In the genomic region with DNA sequence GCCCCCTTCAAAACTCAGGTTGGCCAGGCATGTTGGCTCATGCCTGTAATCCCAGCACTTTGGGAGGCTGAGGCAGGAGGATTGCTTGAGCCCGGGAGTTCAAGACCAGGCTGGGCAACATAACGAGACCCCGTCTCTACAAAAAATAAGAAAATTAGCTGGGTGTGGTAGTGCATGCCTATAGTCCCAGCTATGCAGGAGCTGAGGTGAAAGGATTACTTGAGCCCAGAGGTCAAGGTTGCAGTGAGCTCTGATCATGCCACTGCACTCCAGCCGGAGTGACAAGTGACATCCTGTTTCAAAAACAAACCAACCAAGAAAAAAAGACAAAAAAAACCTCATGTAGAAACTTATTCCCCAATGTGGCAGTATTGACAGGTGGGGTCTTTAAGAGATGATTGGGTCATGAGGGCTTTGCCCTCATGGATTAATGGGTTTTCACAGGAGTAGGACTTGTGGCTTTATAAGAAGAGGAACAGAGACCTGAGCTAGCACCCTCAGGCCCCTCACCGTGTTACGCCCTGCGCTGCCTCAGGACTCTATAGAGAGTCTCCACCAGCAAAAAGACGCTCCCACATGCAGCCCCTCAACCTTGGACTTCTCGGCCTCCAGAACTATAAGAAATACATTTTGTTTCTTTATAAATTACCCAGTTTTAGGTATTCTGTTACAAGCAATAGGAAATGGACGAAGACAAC, we compare ENCODE assay signal across 2 cellular contexts.
TF ChIP-seq lines count a peak whose summit lies in the region.

No MANE protein-coding gene starts in this region.

TF ChIP-seq in A549, 52 proteins besides CTCF, POLR2A, EP300 and RAD21:
- TF ChIP-seq TP53 (CRISPR knock-in tag; IDR thresholded peaks at IDR 0.05) (no peak), MYC (IDR thresholded peaks at IDR 0.05; ENCODE audit: borderline replicate concordance, low read length) (no peak), HDAC2 (IDR thresholded peaks at IDR 0.05) (no peak), NR3C1 (IDR thresholded peaks at IDR 0.05) (no peak), KDM1A (IDR thresholded peaks at IDR 0.05; ENCODE audit: low read depth) (no peak), CBX8 (IDR thresholded peaks at IDR 0.05) (no peak), ZC3H11A (IDR thresholded peaks at IDR 0.05) (no peak), HOXA7 (CRISPR knock-in tag; IDR thresholded peaks at IDR 0.05) (no peak), FOSL2 (IDR thresholded peaks at IDR 0.05) (no peak), FOSL2 (CRISPR knock-in tag; IDR thresholded peaks at IDR 0.05) (no peak), HOXB13 (CRISPR knock-in tag; IDR thresholded peaks at IDR 0.05; ENCODE audit: low read depth) (no peak), EHMT2 (IDR thresholded peaks at IDR 0.05; ENCODE audit: low read depth) (no peak), PHF8 (IDR thresholded peaks at IDR 0.05; ENCODE audit: borderline replicate concordance, low read depth) (no peak), FOXS1 (CRISPR knock-in tag; IDR thresholded peaks at IDR 0.05) (no peak), RNF2 (IDR thresholded peaks at IDR 0.05; ENCODE audit: borderline replicate concordance, low read depth) (no peak), POLR2AphosphoS2 (conservative IDR thresholded peaks at IDR 0.05; ENCODE audit: low read length) (no peak)
- TF ChIP-seq, protein P1, sequence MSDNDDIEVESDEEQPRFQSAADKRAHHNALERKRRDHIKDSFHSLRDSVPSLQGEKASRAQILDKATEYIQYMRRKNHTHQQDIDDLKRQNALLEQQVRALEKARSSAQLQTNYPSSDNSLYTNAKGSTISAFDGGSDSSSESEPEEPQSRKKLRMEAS (IDR thresholded peaks at IDR 0.05) = no peak
- TF ChIP-seq, protein P2, sequence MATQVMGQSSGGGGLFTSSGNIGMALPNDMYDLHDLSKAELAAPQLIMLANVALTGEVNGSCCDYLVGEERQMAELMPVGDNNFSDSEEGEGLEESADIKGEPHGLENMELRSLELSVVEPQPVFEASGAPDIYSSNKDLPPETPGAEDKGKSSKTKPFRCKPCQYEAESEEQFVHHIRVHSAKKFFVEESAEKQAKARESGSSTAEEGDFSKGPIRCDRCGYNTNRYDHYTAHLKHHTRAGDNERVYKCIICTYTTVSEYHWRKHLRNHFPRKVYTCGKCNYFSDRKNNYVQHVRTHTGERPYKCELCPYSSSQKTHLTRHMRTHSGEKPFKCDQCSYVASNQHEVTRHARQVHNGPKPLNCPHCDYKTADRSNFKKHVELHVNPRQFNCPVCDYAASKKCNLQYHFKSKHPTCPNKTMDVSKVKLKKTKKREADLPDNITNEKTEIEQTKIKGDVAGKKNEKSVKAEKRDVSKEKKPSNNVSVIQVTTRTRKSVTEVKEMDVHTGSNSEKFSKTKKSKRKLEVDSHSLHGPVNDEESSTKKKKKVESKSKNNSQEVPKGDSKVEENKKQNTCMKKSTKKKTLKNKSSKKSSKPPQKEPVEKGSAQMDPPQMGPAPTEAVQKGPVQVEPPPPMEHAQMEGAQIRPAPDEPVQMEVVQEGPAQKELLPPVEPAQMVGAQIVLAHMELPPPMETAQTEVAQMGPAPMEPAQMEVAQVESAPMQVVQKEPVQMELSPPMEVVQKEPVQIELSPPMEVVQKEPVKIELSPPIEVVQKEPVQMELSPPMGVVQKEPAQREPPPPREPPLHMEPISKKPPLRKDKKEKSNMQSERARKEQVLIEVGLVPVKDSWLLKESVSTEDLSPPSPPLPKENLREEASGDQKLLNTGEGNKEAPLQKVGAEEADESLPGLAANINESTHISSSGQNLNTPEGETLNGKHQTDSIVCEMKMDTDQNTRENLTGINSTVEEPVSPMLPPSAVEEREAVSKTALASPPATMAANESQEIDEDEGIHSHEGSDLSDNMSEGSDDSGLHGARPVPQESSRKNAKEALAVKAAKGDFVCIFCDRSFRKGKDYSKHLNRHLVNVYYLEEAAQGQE (IDR thresholded peaks at IDR 0.05) = no peak

TF ChIP-seq in WTC11, 78 proteins besides CTCF, POLR2A, EP300 and RAD21:
- TF ChIP-seq CREM (CRISPR knock-in tag; IDR thresholded peaks at IDR 0.05) (no peak), HMGA2 (CRISPR knock-in tag; IDR thresholded peaks at IDR 0.05) (no peak), SP1 (CRISPR knock-in tag; conservative IDR thresholded peaks at IDR 0.05) (no peak), NFATC4 (CRISPR knock-in tag; IDR thresholded peaks at IDR 0.05) (no peak), GABPB1 (CRISPR knock-in tag; IDR thresholded peaks at IDR 0.05) (no peak), NFYB (CRISPR knock-in tag; conservative IDR thresholded peaks at IDR 0.05; ENCODE audit: low read depth) (no peak)
- TF ChIP-seq, protein P3, sequence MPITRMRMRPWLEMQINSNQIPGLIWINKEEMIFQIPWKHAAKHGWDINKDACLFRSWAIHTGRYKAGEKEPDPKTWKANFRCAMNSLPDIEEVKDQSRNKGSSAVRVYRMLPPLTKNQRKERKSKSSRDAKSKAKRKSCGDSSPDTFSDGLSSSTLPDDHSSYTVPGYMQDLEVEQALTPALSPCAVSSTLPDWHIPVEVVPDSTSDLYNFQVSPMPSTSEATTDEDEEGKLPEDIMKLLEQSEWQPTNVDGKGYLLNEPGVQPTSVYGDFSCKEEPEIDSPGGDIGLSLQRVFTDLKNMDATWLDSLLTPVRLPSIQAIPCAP (CRISPR knock-in tag; IDR thresholded peaks at IDR 0.05) = no peak
- TF ChIP-seq, protein P4, sequence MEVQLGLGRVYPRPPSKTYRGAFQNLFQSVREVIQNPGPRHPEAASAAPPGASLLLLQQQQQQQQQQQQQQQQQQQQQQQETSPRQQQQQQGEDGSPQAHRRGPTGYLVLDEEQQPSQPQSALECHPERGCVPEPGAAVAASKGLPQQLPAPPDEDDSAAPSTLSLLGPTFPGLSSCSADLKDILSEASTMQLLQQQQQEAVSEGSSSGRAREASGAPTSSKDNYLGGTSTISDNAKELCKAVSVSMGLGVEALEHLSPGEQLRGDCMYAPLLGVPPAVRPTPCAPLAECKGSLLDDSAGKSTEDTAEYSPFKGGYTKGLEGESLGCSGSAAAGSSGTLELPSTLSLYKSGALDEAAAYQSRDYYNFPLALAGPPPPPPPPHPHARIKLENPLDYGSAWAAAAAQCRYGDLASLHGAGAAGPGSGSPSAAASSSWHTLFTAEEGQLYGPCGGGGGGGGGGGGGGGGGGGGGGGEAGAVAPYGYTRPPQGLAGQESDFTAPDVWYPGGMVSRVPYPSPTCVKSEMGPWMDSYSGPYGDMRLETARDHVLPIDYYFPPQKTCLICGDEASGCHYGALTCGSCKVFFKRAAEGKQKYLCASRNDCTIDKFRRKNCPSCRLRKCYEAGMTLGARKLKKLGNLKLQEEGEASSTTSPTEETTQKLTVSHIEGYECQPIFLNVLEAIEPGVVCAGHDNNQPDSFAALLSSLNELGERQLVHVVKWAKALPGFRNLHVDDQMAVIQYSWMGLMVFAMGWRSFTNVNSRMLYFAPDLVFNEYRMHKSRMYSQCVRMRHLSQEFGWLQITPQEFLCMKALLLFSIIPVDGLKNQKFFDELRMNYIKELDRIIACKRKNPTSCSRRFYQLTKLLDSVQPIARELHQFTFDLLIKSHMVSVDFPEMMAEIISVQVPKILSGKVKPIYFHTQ (CRISPR knock-in tag; IDR thresholded peaks at IDR 0.05) = no peak
- TF ChIP-seq, protein P5, sequence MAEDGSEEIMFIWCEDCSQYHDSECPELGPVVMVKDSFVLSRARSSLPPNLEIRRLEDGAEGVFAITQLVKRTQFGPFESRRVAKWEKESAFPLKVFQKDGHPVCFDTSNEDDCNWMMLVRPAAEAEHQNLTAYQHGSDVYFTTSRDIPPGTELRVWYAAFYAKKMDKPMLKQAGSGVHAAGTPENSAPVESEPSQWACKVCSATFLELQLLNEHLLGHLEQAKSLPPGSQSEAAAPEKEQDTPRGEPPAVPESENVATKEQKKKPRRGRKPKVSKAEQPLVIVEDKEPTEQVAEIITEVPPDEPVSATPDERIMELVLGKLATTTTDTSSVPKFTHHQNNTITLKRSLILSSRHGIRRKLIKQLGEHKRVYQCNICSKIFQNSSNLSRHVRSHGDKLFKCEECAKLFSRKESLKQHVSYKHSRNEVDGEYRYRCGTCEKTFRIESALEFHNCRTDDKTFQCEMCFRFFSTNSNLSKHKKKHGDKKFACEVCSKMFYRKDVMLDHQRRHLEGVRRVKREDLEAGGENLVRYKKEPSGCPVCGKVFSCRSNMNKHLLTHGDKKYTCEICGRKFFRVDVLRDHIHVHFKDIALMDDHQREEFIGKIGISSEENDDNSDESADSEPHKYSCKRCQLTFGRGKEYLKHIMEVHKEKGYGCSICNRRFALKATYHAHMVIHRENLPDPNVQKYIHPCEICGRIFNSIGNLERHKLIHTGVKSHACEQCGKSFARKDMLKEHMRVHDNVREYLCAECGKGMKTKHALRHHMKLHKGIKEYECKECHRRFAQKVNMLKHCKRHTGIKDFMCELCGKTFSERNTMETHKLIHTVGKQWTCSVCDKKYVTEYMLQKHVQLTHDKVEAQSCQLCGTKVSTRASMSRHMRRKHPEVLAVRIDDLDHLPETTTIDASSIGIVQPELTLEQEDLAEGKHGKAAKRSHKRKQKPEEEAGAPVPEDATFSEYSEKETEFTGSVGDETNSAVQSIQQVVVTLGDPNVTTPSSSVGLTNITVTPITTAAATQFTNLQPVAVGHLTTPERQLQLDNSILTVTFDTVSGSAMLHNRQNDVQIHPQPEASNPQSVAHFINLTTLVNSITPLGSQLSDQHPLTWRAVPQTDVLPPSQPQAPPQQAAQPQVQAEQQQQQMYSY (CRISPR knock-in tag; IDR thresholded peaks at IDR 0.05) = no peak
- TF ChIP-seq, protein P6, sequence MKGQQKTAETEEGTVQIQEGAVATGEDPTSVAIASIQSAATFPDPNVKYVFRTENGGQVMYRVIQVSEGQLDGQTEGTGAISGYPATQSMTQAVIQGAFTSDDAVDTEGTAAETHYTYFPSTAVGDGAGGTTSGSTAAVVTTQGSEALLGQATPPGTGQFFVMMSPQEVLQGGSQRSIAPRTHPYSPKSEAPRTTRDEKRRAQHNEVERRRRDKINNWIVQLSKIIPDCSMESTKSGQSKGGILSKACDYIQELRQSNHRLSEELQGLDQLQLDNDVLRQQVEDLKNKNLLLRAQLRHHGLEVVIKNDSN (CRISPR knock-in tag; IDR thresholded peaks at IDR 0.05) = no peak
- TF ChIP-seq, protein P7, sequence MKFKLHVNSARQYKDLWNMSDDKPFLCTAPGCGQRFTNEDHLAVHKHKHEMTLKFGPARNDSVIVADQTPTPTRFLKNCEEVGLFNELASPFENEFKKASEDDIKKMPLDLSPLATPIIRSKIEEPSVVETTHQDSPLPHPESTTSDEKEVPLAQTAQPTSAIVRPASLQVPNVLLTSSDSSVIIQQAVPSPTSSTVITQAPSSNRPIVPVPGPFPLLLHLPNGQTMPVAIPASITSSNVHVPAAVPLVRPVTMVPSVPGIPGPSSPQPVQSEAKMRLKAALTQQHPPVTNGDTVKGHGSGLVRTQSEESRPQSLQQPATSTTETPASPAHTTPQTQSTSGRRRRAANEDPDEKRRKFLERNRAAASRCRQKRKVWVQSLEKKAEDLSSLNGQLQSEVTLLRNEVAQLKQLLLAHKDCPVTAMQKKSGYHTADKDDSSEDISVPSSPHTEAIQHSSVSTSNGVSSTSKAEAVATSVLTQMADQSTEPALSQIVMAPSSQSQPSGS (CRISPR knock-in tag; IDR thresholded peaks at IDR 0.05; ENCODE audit: borderline replicate concordance, low read depth) = no peak
